ENCODE assay signal across 27 cellular contexts in the genomic region with DNA sequence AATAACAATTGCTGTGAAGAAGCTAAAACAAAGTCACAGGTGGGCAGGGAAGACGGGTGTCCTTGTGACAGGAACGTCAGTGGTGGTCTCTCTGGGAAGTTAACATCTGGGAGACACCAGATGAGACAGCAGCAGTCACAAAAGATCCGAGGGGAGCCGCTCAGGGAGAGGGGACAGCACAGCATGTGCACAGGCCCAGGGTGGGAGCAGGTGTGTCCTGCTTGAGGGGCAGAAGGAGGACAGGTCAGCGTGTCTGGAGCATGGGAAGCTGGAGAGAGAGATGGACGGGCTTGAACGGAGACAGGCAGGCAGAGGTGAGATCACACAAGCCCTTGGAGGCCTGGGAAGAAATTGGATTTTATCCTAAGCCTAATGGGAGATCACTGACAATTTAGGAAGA.
"Had no signal": no experiment of that assay in that cellular context is flagged by ENCODE, and none has a peak within 500 bp of the region (broad histone marks: within the 10 kb centered on the region; RNA-seq: fewer than 3 reads in every experiment).

No MANE protein-coding gene starts in this region.

- H3K4me1 Mint-ChIP-seq: activated CD4-positive, alpha-beta T cell treated with anti-CD3 and anti-CD28 coated beads, Interleukin-2, amount 10 ng/mL, durations not matched to agents 24 days and 14 days; activated naive CD4-positive, alpha-beta T cell treated with anti-CD3 and anti-CD28 coated beads, Interleukin-2, amount 10 ng/mL, durations not matched to agents 7 days and 5 days; activated naive CD8-positive, alpha-beta T cell treated with anti-CD3 and anti-CD28 coated beads, Interleukin-2, amount 10 ng/mL, durations not matched to agents 7 days and 5 days had no signal

- DNase-seq: activated CD4-positive, alpha-beta T cell treated with anti-CD3 and anti-CD28 coated beads, Interleukin-2, amount 10 ng/mL, durations not matched to agents 24 days and 14 days; activated CD4-positive, alpha-beta T cell treated with anti-CD3 and anti-CD28 coated beads, Interleukin-2, amount 50 U/mL, for 48 hours; activated gamma-delta T cell treated with Interleukin-2 at 50 U/mL for 16 hours; activated naive CD4-positive, alpha-beta T cell treated with anti-CD3 and anti-CD28 coated beads, Interleukin-2, amount 10 ng/mL, durations not matched to agents 7 days and 5 days; activated naive CD8-positive, alpha-beta T cell treated with anti-CD3 and anti-CD28 coated beads, Interleukin-2, amount 10 ng/mL, durations not matched to agents 7 days and 5 days; activated T-cell treated with anti-CD3 and anti-CD28 coated beads, Interleukin-2, amount 50 U/mL, for 72 hours; aorta; central memory CD4-positive, alpha-beta T cell; KBM-7; NCI-H1048; NCI-H146; NCI-H1930; NCI-H2171; NCI-H2227 treated with DMSO at 0.1 percent for 48 hours; NCI-H446 treated with DMSO at 0.1 percent for 48 hours; NCI-H524 treated with DMSO at 0.1 percent for 48 hours; NCI-H748 treated with DMSO at 0.1 percent for 48 hours; NK-92 treated with Interleukin-12 subunit alpha and Interleukin-12 subunit beta, amount 100 ng/mL, for 24 hours; OCI-M1; SW 1271 had no signal

- H3K4me3 ChIP-seq: SK-N-MC had no signal

- H3K9me3 Mint-ChIP-seq: activated CD4-positive, alpha-beta T cell treated with anti-CD3 and anti-CD28 coated beads, Interleukin-2, amount 10 ng/mL, durations not matched to agents 24 days and 14 days; activated naive CD4-positive, alpha-beta T cell treated with anti-CD3 and anti-CD28 coated beads, Interleukin-2, amount 10 ng/mL, durations not matched to agents 7 days and 5 days; activated naive CD8-positive, alpha-beta T cell treated with anti-CD3 and anti-CD28 coated beads, Interleukin-2, amount 10 ng/mL, durations not matched to agents 7 days and 5 days; activated T-cell treated with anti-CD3 and anti-CD28 coated beads, Interleukin-2, amount 50 U/mL, for 72 hours; activated T-helper 2 cell treated with anti-CD3 and anti-CD28 coated beads, Interferon-gamma antibody, Interleukin-2, Interleukin-4, amounts not matched to agents 10 μg/mL and 5 μg/mL and 100 μg/mL, durations not matched to agents 14 hours and 24 hours and 36 hours; T-helper 1 cell treated with Interleukin-12 subunit alpha and Interleukin-12 subunit beta and Interleukin-4 antibody, amounts not matched to agents 30 μg/mL and 1 μg/mL, for 36 hours had no signal

- ATAC-seq: activated CD4-positive, CD25-positive, alpha-beta regulatory T cell treated with anti-CD3 and anti-CD28 coated beads, Interleukin-2, amount 50 U/mL, for 24 hours; activated T-cell treated with anti-CD3 and anti-CD28 coated beads, Interleukin-2, amount 50 U/mL, for 72 hours; Panc1; Right ventricle myocardium inferior had no signal

- H3K36me3 Mint-ChIP-seq: activated naive CD4-positive, alpha-beta T cell treated with anti-CD3 and anti-CD28 coated beads, Interleukin-2, amount 10 ng/mL, durations not matched to agents 7 days and 5 days; activated naive CD8-positive, alpha-beta T cell treated with anti-CD3 and anti-CD28 coated beads, Interleukin-2, amount 10 ng/mL, durations not matched to agents 7 days and 5 days had no signal

- H3K27ac Mint-ChIP-seq: activated CD4-positive, alpha-beta T cell treated with anti-CD3 and anti-CD28 coated beads, Interleukin-2, amount 10 ng/mL, durations not matched to agents 24 days and 14 days; activated naive CD4-positive, alpha-beta T cell treated with anti-CD3 and anti-CD28 coated beads, Interleukin-2, amount 10 ng/mL, durations not matched to agents 7 days and 5 days; activated naive CD8-positive, alpha-beta T cell treated with anti-CD3 and anti-CD28 coated beads, Interleukin-2, amount 10 ng/mL, durations not matched to agents 7 days and 5 days; activated T-cell treated with anti-CD3 and anti-CD28 coated beads, Interleukin-2, amount 50 U/mL, for 72 hours; activated T-helper 2 cell treated with anti-CD3 and anti-CD28 coated beads, Interferon-gamma antibody, Interleukin-2, Interleukin-4, amounts not matched to agents 10 μg/mL and 5 μg/mL and 100 μg/mL, durations not matched to agents 14 hours and 24 hours and 36 hours; T-helper 1 cell treated with Interleukin-12 subunit alpha and Interleukin-12 subunit beta and Interleukin-4 antibody, amounts not matched to agents 30 μg/mL and 1 μg/mL, for 36 hours had no signal

- H3K27ac ChIP-seq: SK-N-MC had no signal

- H3K4me3 Mint-ChIP-seq: activated CD4-positive, alpha-beta T cell treated with anti-CD3 and anti-CD28 coated beads, Interleukin-2, amount 10 ng/mL, durations not matched to agents 24 days and 14 days; activated naive CD4-positive, alpha-beta T cell treated with anti-CD3 and anti-CD28 coated beads, Interleukin-2, amount 10 ng/mL, durations not matched to agents 7 days and 5 days; activated naive CD8-positive, alpha-beta T cell treated with anti-CD3 and anti-CD28 coated beads, Interleukin-2, amount 10 ng/mL, durations not matched to agents 7 days and 5 days; activated T-cell treated with anti-CD3 and anti-CD28 coated beads, Interleukin-2, amount 50 U/mL, for 72 hours; T-helper 1 cell treated with Interleukin-12 subunit alpha and Interleukin-12 subunit beta and Interleukin-4 antibody, amounts not matched to agents 30 μg/mL and 1 μg/mL, for 36 hours had no signal

- FAIRE-seq: bronchial epithelial cell had no signal
